ENCODE assay signal across 10 cellular contexts in the genomic region with DNA sequence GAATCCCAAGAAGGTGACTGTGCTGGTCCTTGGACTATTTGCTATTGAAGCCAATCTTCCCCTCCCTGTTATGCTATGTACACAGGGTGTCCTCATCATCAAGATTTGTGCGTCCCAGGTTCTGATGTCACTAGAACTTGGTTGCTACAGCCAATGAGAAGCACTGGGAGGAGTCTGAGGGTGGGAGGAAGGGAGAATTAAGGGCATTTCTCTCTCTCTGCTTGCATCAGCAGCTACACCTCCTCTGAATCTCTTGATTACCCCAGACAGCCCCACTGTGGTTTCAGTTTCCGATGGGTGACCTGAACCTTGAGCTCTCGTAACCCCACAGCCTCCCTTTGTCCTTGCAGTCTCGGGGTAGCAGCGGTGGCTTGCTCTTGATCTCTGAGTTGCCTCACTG.
DNase-seq lines count a peak whose midpoint lies in the region; ATAC-seq and TF ChIP-seq lines count a peak whose summit lies in the region.
"Had no signal": no experiment of that assay in that cellular context is flagged by ENCODE, and none has a peak within 500 bp of the region (broad histone marks: within the 10 kb centered on the region; RNA-seq: fewer than 3 reads in every experiment).

No MANE protein-coding gene starts in this region.

- H3K27ac Mint-ChIP-seq in T-helper 17 cell: no peak overlapping the region

- CTCF ChIA-PET in RWPE1 (lab: Yijun Ruan, JAX): no interaction called here

- peak; percentile 14 for DNase-seq in activated T-cell treated with anti-CD3 and anti-CD28 coated beads, Interleukin-2, amount 50 U/mL, for 4 hours
- DNase-seq in activated T-cell treated with anti-CD3 and anti-CD28 coated beads for 4 hours: no peak
- no peak for DNase-seq in T-helper 17 cell
- DNase-seq in stimulated activated CD8-positive, alpha-beta memory T cell treated with anti-CD3 and anti-CD28 coated beads, Interleukin-4, amount 100 ng/mL, for 48 hours: peak; percentile 37
- no peak for DNase-seq in COR-L47 (lab: John Stamatoyannopoulos, UW)
- no peak for DNase-seq in effector CD4-positive, alpha-beta T cell
- no peak for DNase-seq in RWPE1 (ENCODE audit: low spot score)
- DNase-seq: NCI-H1105 treated with DMSO at 0.1 percent for 48 hours had no signal

- ATAC-seq in activated T-cell treated with anti-CD3 and anti-CD28 coated beads, Interleukin-2, amount 50 U/mL, for 4 hours: peak; percentile 23 to 38
- peak; percentile 83 for ATAC-seq in GM21786 (IDR thresholded peaks at IDR 0.05; ENCODE audit: unreplicated experiment)
- ATAC-seq in T-helper 17 cell: peak; percentile 83

- no peaks in the 10 kb centered on the region for H3K9me3 Mint-ChIP-seq in activated T-cell treated with anti-CD3 and anti-CD28 coated beads, Interleukin-2, amount 50 U/mL, for 4 hours

- peaks cover 13% of the 10 kb centered on the region for H3K4me1 Mint-ChIP-seq in activated T-cell treated with anti-CD3 and anti-CD28 coated beads, Interleukin-2, amount 50 U/mL, for 4 hours (ENCODE audit: low read depth)
- peaks cover 8% of the 10 kb centered on the region for H3K4me1 Mint-ChIP-seq in T-helper 17 cell

- no peak overlapping the region for H3K4me3 Mint-ChIP-seq in activated T-cell treated with anti-CD3 and anti-CD28 coated beads, Interleukin-2, amount 50 U/mL, for 4 hours
- H3K4me3 Mint-ChIP-seq in T-helper 17 cell: peak overlapping the region; percentile 54

- no peaks in the 10 kb centered on the region for H3K9me3 ChIP-seq in T-helper 17 cell (ENCODE audit: control insufficient read depth, low read length, poor library complexity, severe bottlenecking)
- H3K9me3 ChIP-seq: SJSA1 had no signal

- no peak overlapping the region for H3K27ac ChIP-seq in RWPE1
- H3K27ac ChIP-seq: SJSA1 had no signal

- TF ChIP-seq CTCF in RWPE1 (conservative IDR thresholded peaks at IDR 0.05; ENCODE audit: low read depth): no peak

- H3K27me3 Mint-ChIP-seq in activated T-cell treated with anti-CD3 and anti-CD28 coated beads, Interleukin-2, amount 50 U/mL, for 4 hours (ENCODE audit: low read depth): no peaks in the 10 kb centered on the region
- no peaks in the 10 kb centered on the region for H3K27me3 Mint-ChIP-seq in T-helper 17 cell

- H3K36me3 Mint-ChIP-seq in activated T-cell treated with anti-CD3 and anti-CD28 coated beads, Interleukin-2, amount 50 U/mL, for 4 hours (ENCODE audit: insufficient read depth): no peaks in the 10 kb centered on the region
- no peaks in the 10 kb centered on the region for H3K36me3 Mint-ChIP-seq in T-helper 17 cell (ENCODE audit: low read depth)

- POLR2A ChIA-PET in RWPE1 (lab: Yijun Ruan, JAX; ENCODE audit: low non-redundant PET): no interaction called here

Comparison
In these comparisons a context has a peak if more than half of its experiments do, and no peak if none do; other contexts are left out.
1. DNase-seq: peak in activated T-cell treated with anti-CD3 and anti-CD28 coated beads, Interleukin-2, amount 50 U/mL, for 4 hours (single experiment) and stimulated activated CD8-positive, alpha-beta memory T cell treated with anti-CD3 and anti-CD28 coated beads, Interleukin-4, amount 100 ng/mL, for 48 hours (single experiment); none in activated T-cell treated with anti-CD3 and anti-CD28 coated beads for 4 hours (single experiment), T-helper 17 cell (0 of 3), COR-L47 (single experiment), effector CD4-positive, alpha-beta T cell (single experiment) and RWPE1 (single experiment).
2. ATAC-seq: peak in every context shown above with its lines; median percentile 83 in GM21786; 83 in T-helper 17 cell; 30 in activated T-cell treated with anti-CD3 and anti-CD28 coated beads, Interleukin-2, amount 50 U/mL, for 4 hours.